ENCODE assay signal across 7 cellular contexts in genomic region chr16:53433930-53434435, GRCh38. TPM values are rescaled to one million over a fixed set of nuclear protein-coding genes. Genes with fewer than 3 reads are reported as not detected.
DNase-seq lines count a peak whose midpoint lies in the region; ATAC-seq and TF ChIP-seq lines count a peak whose summit lies in the region.

No MANE protein-coding gene starts in this region.

- TF ChIP-seq POLR2A in spleen (IDR thresholded peaks at IDR 0.05): no peak

- no peak for TF ChIP-seq EP300 in Ishikawa (IDR thresholded peaks at IDR 0.05; ENCODE audit: borderline replicate concordance)

- H3K4me3 ChIP-seq in iPS-18c (ENCODE audit: insufficient read depth, low read depth, low read length) (peak overlapping the region; percentile 94), spleen (peak overlapping the region; percentile 89 to 99 (median 94))

- no peak for TF ChIP-seq CTCF in spleen (IDR thresholded peaks at IDR 0.05 in 8 of 11, conservative IDR thresholded peaks at IDR 0.05 in 3 of 11)

- DNase-seq in EL (peak; percentile 76), spleen (no peak), NCI-H1930 (lab: John Stamatoyannopoulos, UW) (no peak)

- H3K9me3 ChIP-seq in iPS-18c (ENCODE audit: control insufficient read depth, insufficient read depth, low read length) (no peaks in the 10 kb centered on the region), spleen (peaks cover 0 to 5% (median 0%) of the 10 kb centered on the region in 8 donors)

- no peak for TF ChIP-seq RAD21 in Ishikawa (IDR thresholded peaks at IDR 0.05; ENCODE audit: low read depth)

- peak overlapping the region; percentile 61 for H3K27ac ChIP-seq in adipose tissue (ENCODE audit: low read depth, low read length)
- H3K27ac ChIP-seq in spleen: peak overlapping the region; percentile 94 to 99 (median 98)

- 15 to 19% (median 18%) methylated on average over 18 of the region's 18 CpGs for WGBS in adipose tissue, 3 donors
- 20 to 25% (median 23%) methylated on average over 18 of the region's 18 CpGs for WGBS in spleen, 5 donors

- H3K36me3 ChIP-seq in spleen: peaks cover 0 to 5% (median 0%) of the 10 kb centered on the region in 6 donors

- intact Hi-C loops in spleen (cut with DNase I; ENCODE audit: low total_unique reads): loop anchor here (10.0 kb wide), 1 partner anchor 71 kb away; the partner anchor contains the start of gene AKTIP

- no peaks in the 10 kb centered on the region for H3K27me3 ChIP-seq in spleen (replicated peaks in 1 of 7)

- ATAC-seq in HG03095 (IDR thresholded peaks at IDR 0.05; ENCODE audit: unreplicated experiment): no peak

- H3K4me1 ChIP-seq in spleen: peaks cover 17 to 45% (median 38%) of the 10 kb centered on the region in 6 donors

TF ChIP-seq in Ishikawa, 13 proteins besides CTCF, POLR2A, EP300 and RAD21:
- TF ChIP-seq YY1 (IDR thresholded peaks at IDR 0.05; ENCODE audit: low read depth) (no peak), TCF12 (IDR thresholded peaks at IDR 0.05; ENCODE audit: low read depth) (0 out of 2 replicates have a peak, but pooled peaks have one; percentile 21), FOXM1 (IDR thresholded peaks at IDR 0.05; ENCODE audit: borderline replicate concordance, low read depth) (no peak), EGR1 (IDR thresholded peaks at IDR 0.05) (no peak), CEBPB (IDR thresholded peaks at IDR 0.05) (no peak), CREB1 (IDR thresholded peaks at IDR 0.05; ENCODE audit: low read depth) (0 out of 2 replicates have a peak, but pooled peaks have one; percentile 26), ZBTB7A (IDR thresholded peaks at IDR 0.05; ENCODE audit: low read depth) (no peak), TEAD4 (IDR thresholded peaks at IDR 0.05) (no peak), NFIC (IDR thresholded peaks at IDR 0.05) (no peak), TAF1 (IDR thresholded peaks at IDR 0.05; ENCODE audit: low read depth) (no peak; the same call in 1 of the 2 replicates), USF1 (IDR thresholded peaks at IDR 0.05) (no peak)
- TF ChIP-seq, protein P1, sequence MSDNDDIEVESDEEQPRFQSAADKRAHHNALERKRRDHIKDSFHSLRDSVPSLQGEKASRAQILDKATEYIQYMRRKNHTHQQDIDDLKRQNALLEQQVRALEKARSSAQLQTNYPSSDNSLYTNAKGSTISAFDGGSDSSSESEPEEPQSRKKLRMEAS (IDR thresholded peaks at IDR 0.05): no peak; the same call in 1 of the 2 replicates
TF ChIP-seq in Ishikawa: peak in this region for 2.

RNA-seq across cellular contexts. Expression of gene RBL2, which starts 0.3 kb away (rescaled TPM):
- polyA plus RNA-seq in adipose tissue (10 to 100 TPM; 35.2 to 42.7 (median 39.3) TPM), spleen (10 to 100 TPM; 29.1 to 34.5 (median 32.6) TPM)
- 100 to 1,000 TPM; 111 to 214 (median 151) TPM for total RNA-seq in spleen
